Comparison of ENCODE assay signal across 8 cellular contexts in genomic region chr22:31748490-31748889, GRCh38. TPM values are rescaled to one million over a fixed set of nuclear protein-coding genes. Genes with fewer than 3 reads are reported as not detected.
DNase-seq lines count a peak whose midpoint lies in the region; ATAC-seq and TF ChIP-seq lines count a peak whose summit lies in the region.

No MANE protein-coding gene starts in this region.

- no peaks in the 10 kb centered on the region for H3K27me3 Mint-ChIP-seq in stimulated activated naive CD8-positive, alpha-beta T cell treated with anti-CD3 and anti-CD28 coated beads, Interleukin-15, Interleukin-2, amounts not matched to agents 100 ng/mL and 50 ng/mL, for 24 hours
- no peaks in the 10 kb centered on the region for H3K27me3 Mint-ChIP-seq in activated T-helper 1 cell treated with anti-CD3 and anti-CD28 coated beads, Interleukin-12 subunit alpha, Interleukin-12 subunit beta, Interleukin-2, Interleukin-4 antibody, amounts not matched to agents 30 ng/mL and 10 ng/mL and 1 ng/mL, durations not matched to agents 14 hours and 24 hours and 36 hours (ENCODE audit: insufficient read depth)

- H3K4me3 Mint-ChIP-seq in stimulated activated naive CD8-positive, alpha-beta T cell treated with anti-CD3 and anti-CD28 coated beads, Interleukin-15, Interleukin-2, amounts not matched to agents 100 ng/mL and 50 ng/mL, for 24 hours, result peak overlapping the region; percentile 98
- peak overlapping the region; percentile 87 for H3K4me3 Mint-ChIP-seq in activated T-helper 1 cell treated with anti-CD3 and anti-CD28 coated beads, Interleukin-12 subunit alpha, Interleukin-12 subunit beta, Interleukin-2, Interleukin-4 antibody, amounts not matched to agents 30 ng/mL and 10 ng/mL and 1 ng/mL, durations not matched to agents 14 hours and 24 hours and 36 hours

- no peaks in the 10 kb centered on the region for H3K36me3 ChIP-seq in kidney epithelial cell (ENCODE audit: control insufficient read depth, insufficient read depth, low read length)

- H3K9me3 Mint-ChIP-seq in stimulated activated naive CD8-positive, alpha-beta T cell treated with anti-CD3 and anti-CD28 coated beads, Interleukin-15, Interleukin-2, amounts not matched to agents 100 ng/mL and 50 ng/mL, for 24 hours, result no peaks in the 10 kb centered on the region
- no peaks in the 10 kb centered on the region for H3K9me3 Mint-ChIP-seq in activated T-helper 1 cell treated with anti-CD3 and anti-CD28 coated beads, Interleukin-12 subunit alpha, Interleukin-12 subunit beta, Interleukin-2, Interleukin-4 antibody, amounts not matched to agents 30 ng/mL and 10 ng/mL and 1 ng/mL, durations not matched to agents 14 hours and 24 hours and 36 hours

- H3K36me3 Mint-ChIP-seq in stimulated activated naive CD8-positive, alpha-beta T cell treated with anti-CD3 and anti-CD28 coated beads, Interleukin-15, Interleukin-2, amounts not matched to agents 100 ng/mL and 50 ng/mL, for 24 hours (ENCODE audit: low read depth), result peaks cover 24% of the 10 kb centered on the region
- peaks cover 12% of the 10 kb centered on the region for H3K36me3 Mint-ChIP-seq in activated T-helper 1 cell treated with anti-CD3 and anti-CD28 coated beads, Interleukin-12 subunit alpha, Interleukin-12 subunit beta, Interleukin-2, Interleukin-4 antibody, amounts not matched to agents 30 ng/mL and 10 ng/mL and 1 ng/mL, durations not matched to agents 14 hours and 24 hours and 36 hours (ENCODE audit: low read depth)

- H3K27ac Mint-ChIP-seq in stimulated activated naive CD8-positive, alpha-beta T cell treated with anti-CD3 and anti-CD28 coated beads, Interleukin-15, Interleukin-2, amounts not matched to agents 100 ng/mL and 50 ng/mL, for 24 hours, result peak overlapping the region; percentile 96
- H3K27ac Mint-ChIP-seq in activated T-helper 1 cell treated with anti-CD3 and anti-CD28 coated beads, Interleukin-12 subunit alpha, Interleukin-12 subunit beta, Interleukin-2, Interleukin-4 antibody, amounts not matched to agents 30 ng/mL and 10 ng/mL and 1 ng/mL, durations not matched to agents 14 hours and 24 hours and 36 hours, result peak overlapping the region; percentile 97

- H3K27ac ChIP-seq in caudate nucleus (ENCODE audit: low read depth, low read length), result no peak overlapping the region

- intact Hi-C loops in activated T-helper 1 cell treated with anti-CD3 and anti-CD28 coated beads, Interleukin-12 subunit alpha, Interleukin-12 subunit beta, Interleukin-2, Interleukin-4 antibody, amounts not matched to agents 30 ng/mL and 10 ng/mL and 1 ng/mL, durations not matched to agents 14 hours and 24 hours and 36 hours (cut with micrococcal nuclease), result no loop called here

- TF ChIP-seq CTCF in kidney epithelial cell (IDR thresholded peaks at IDR 0.05; ENCODE audit: insufficient read depth, low read length, poor library complexity, severe bottlenecking), result no peak

- ATAC-seq in stimulated activated naive CD8-positive, alpha-beta T cell treated with anti-CD3 and anti-CD28 coated beads, Interleukin-15, Interleukin-2, amounts not matched to agents 100 U/mL and 50 U/mL, for 24 hours, result no peak
- no peak for ATAC-seq in HG02970 (IDR thresholded peaks at IDR 0.05; ENCODE audit: low FRiP score, unreplicated experiment)

- peak overlapping the region; percentile 68 for H3K4me3 ChIP-seq in kidney epithelial cell (ENCODE audit: low read depth, low read length)

- peaks cover 57% of the 10 kb centered on the region for H3K4me1 Mint-ChIP-seq in stimulated activated naive CD8-positive, alpha-beta T cell treated with anti-CD3 and anti-CD28 coated beads, Interleukin-15, Interleukin-2, amounts not matched to agents 100 ng/mL and 50 ng/mL, for 24 hours (ENCODE audit: low read depth)
- H3K4me1 Mint-ChIP-seq in activated T-helper 1 cell treated with anti-CD3 and anti-CD28 coated beads, Interleukin-12 subunit alpha, Interleukin-12 subunit beta, Interleukin-2, Interleukin-4 antibody, amounts not matched to agents 30 ng/mL and 10 ng/mL and 1 ng/mL, durations not matched to agents 14 hours and 24 hours and 36 hours (ENCODE audit: low read depth), result peaks cover 40% of the 10 kb centered on the region

- no peak for DNase-seq in stimulated activated naive CD8-positive, alpha-beta T cell treated with anti-CD3 and anti-CD28 coated beads, Interleukin-15, Interleukin-2, amounts not matched to agents 100 U/mL and 50 U/mL, for 24 hours
- no peak for DNase-seq in activated T-helper 1 cell treated with anti-CD3 and anti-CD28 coated beads, Interleukin-12 subunit alpha, Interleukin-12 subunit beta, Interleukin-2, Interleukin-4 antibody, amounts not matched to agents 30 ng/mL and 10 ng/mL and 1 ng/mL, durations not matched to agents 14 hours and 24 hours and 36 hours (ENCODE audit: low spot score)
- DNase-seq in kidney epithelial cell (ENCODE audit: low read depth) (no peak), iPS-NIHi11 (ENCODE audit: low spot score) (no peak), caudate nucleus (lab: John Stamatoyannopoulos, UW) (no peak), NCI-H2171 (lab: John Stamatoyannopoulos, UW) (no peak)

- H3K27me3 ChIP-seq in kidney epithelial cell (ENCODE audit: control insufficient read depth, insufficient read depth, low read length), result no peaks in the 10 kb centered on the region

RNA-seq across cellular contexts. Expression of gene PRR14L, which starts 1.4 kb away (rescaled TPM):
- 65.2 and 69.6 TPM in 2 replicates for total RNA-seq in activated T-helper 1 cell treated with anti-CD3 and anti-CD28 coated beads, Interleukin-12 subunit alpha, Interleukin-12 subunit beta, Interleukin-2, Interleukin-4 antibody, amounts not matched to agents 30 ng/mL and 10 ng/mL and 1 ng/mL, durations not matched to agents 14 hours and 24 hours and 36 hours
- 22.0 and 23.6 TPM in 2 replicates for total RNA-seq in kidney epithelial cell

RNA-seq across cellular contexts. Expression of gene DEPDC5, which starts 5.3 kb away (rescaled TPM):
- total RNA-seq in activated T-helper 1 cell treated with anti-CD3 and anti-CD28 coated beads, Interleukin-12 subunit alpha, Interleukin-12 subunit beta, Interleukin-2, Interleukin-4 antibody, amounts not matched to agents 30 ng/mL and 10 ng/mL and 1 ng/mL, durations not matched to agents 14 hours and 24 hours and 36 hours, result 39.9 and 42.6 TPM in 2 replicates
- total RNA-seq in kidney epithelial cell, result 10.3 and 13.6 TPM in 2 replicates
